1 cellular context compared by ENCODE assay signal in genomic region chr12:132144115-132145071, GRCh38.
TF ChIP-seq lines count a peak whose summit lies in the region.

DDX51 (minus strand) TSS chr12:132144319; CDS start chr12:132144296, 23 bp downstream.
NOC4L (plus strand) TSS chr12:132144457; CDS start chr12:132144489, 32 bp downstream.

TF ChIP-seq in SK-N-SH, 30 proteins besides CTCF, POLR2A, EP300 and RAD21 (continued from another document):
- TF ChIP-seq REST (IDR thresholded peaks at IDR 0.05; ENCODE audit: low read depth, low read length), result peak; percentile 58; the same call in 1 of the 2 replicates
- TF ChIP-seq NFIC (IDR thresholded peaks at IDR 0.05; ENCODE audit: borderline replicate concordance), result no peak; the same call in 1 of the 2 replicates
- TF ChIP-seq USF1 (IDR thresholded peaks at IDR 0.05; ENCODE audit: borderline replicate concordance, low read depth), result 0 out of 2 replicates have a peak, but pooled peaks have one; percentile 6
- no peak for TF ChIP-seq IRF3 (IDR thresholded peaks at IDR 0.05; ENCODE audit: low read depth, low read length)
- TF ChIP-seq RFX5 (IDR thresholded peaks at IDR 0.05; ENCODE audit: low read length), result 0 out of 2 replicates have a peak, but pooled peaks have one; percentile 22
- 0 out of 2 replicates have a peak, but pooled peaks have one; percentile 48 for TF ChIP-seq RCOR1 (IDR thresholded peaks at IDR 0.05; ENCODE audit: low read length)
- peak; percentile 99 for TF ChIP-seq MXI1 (IDR thresholded peaks at IDR 0.05; ENCODE audit: low read depth, low read length)
- TF ChIP-seq YY1 (IDR thresholded peaks at IDR 0.05; ENCODE audit: low read depth), result peak; percentile 80
- TF ChIP-seq POLR2AphosphoS5 (IDR thresholded peaks at IDR 0.05; ENCODE audit: low read depth, low read length), result peak; percentile 76
- TF ChIP-seq FOXJ3 (CRISPR knock-in tag; IDR thresholded peaks at IDR 0.05), result no peak
- TF ChIP-seq MEF2A (IDR thresholded peaks at IDR 0.05; ENCODE audit: borderline replicate concordance, low read depth), result no peak
TF ChIP-seq in SK-N-SH: peak in this region for 15.
